Comparison of ENCODE assay signal across 1 cellular context in the genomic region with DNA sequence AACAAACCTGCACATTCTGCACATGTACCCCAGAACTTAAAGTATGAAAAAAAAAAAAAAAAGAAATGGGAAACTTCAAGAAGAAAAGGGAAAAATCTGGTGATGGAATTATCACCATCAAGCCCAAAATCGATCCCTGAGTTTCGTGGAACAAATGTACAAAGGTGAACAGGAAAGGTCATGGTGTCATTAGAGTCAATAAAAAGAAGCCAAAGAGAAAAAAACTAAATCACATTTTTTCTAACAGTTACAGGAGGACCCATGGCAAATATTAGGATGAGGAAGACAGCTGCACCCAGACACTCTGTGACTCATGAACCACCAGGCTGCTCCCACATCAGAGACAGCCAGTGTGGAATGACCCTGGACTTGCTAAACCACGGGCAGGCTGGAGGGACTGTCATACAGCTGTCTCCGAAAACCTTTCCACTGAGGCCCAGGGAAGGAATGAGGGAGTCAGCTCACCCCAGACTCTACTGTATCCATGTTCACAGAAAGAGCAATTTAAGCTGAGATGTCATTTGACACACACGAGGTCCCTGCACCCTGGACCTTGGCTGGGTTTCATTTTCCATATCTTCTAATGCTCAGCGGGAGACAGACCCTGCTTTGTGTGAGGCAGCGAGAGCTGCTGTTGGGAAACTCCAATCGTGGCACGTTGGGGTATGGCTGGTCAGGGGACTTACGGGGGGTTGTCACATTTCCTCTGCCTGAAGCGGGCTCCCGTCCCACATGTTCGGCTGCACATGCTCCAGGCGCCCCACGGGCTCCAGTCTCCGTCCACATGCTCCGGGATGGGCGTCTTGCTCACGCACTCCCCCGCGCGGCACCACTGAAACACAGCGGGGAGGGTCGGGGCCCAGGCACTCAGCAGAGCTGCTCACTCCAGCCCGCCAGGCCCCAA.
TF ChIP-seq lines count a peak whose summit lies in the region.

No MANE protein-coding gene starts in this region.

TF ChIP-seq in HepG2, 621 proteins besides CTCF, POLR2A, EP300 and RAD21 (continued from another document and continues in another):
- TF ChIP-seq, protein P1, sequence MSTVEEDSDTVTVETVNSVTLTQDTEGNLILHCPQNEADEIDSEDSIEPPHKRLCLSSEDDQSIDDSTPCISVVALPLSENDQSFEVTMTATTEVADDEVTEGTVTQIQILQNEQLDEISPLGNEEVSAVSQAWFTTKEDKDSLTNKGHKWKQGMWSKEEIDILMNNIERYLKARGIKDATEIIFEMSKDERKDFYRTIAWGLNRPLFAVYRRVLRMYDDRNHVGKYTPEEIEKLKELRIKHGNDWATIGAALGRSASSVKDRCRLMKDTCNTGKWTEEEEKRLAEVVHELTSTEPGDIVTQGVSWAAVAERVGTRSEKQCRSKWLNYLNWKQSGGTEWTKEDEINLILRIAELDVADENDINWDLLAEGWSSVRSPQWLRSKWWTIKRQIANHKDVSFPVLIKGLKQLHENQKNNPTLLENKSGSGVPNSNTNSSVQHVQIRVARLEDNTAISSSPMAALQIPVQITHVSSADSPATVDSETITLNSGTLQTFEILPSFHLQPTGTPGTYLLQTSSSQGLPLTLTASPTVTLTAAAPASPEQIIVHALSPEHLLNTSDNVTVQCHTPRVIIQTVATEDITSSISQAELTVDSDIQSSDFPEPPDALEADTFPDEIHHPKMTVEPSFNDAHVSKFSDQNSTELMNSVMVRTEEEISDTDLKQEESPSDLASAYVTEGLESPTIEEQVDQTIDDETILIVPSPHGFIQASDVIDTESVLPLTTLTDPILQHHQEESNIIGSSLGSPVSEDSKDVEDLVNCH (CRISPR knock-in tag; IDR thresholded peaks at IDR 0.05) = no peak
- TF ChIP-seq, protein P2, sequence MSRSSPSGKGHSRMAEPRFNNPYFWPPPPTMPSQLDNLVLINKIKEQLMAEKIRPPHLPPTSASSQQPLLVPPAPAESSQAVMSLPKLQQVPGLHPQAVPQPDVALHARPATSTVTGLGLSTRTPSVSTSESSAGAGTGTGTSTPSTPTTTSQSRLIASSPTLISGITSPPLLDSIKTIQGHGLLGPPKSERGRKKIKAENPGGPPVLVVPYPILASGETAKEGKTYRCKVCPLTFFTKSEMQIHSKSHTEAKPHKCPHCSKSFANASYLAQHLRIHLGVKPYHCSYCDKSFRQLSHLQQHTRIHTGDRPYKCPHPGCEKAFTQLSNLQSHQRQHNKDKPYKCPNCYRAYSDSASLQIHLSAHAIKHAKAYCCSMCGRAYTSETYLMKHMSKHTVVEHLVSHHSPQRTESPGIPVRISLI (CRISPR knock-in tag; IDR thresholded peaks at IDR 0.05; ENCODE audit: borderline replicate concordance) = no peak; the same call in 1 of the 2 replicates
- TF ChIP-seq KAT7 (CRISPR knock-in tag; IDR thresholded peaks at IDR 0.05; ENCODE audit: borderline replicate concordance) (0 out of 2 replicates have a peak, but pooled peaks have one; percentile 48), ZNF563 (CRISPR knock-in tag; IDR thresholded peaks at IDR 0.05) (peak; percentile 69; the same call in 1 of the 2 replicates), SIX1 (CRISPR knock-in tag; IDR thresholded peaks at IDR 0.05; ENCODE audit: borderline replicate concordance) (no peak), HMG20B (CRISPR knock-in tag; conservative IDR thresholded peaks at IDR 0.05) (0 out of 2 replicates have a peak, but pooled peaks have one; percentile 43), MYC (CRISPR knock-in tag; IDR thresholded peaks at IDR 0.05; ENCODE audit: borderline replicate concordance) (peak; percentile 96), ZNF781 (CRISPR knock-in tag; IDR thresholded peaks at IDR 0.05; ENCODE audit: borderline replicate concordance, not compliant biosample characterization) (peak; percentile 58), ZNF773 (CRISPR knock-in tag; IDR thresholded peaks at IDR 0.05; ENCODE audit: borderline replicate concordance) (no peak), ZNF333 (CRISPR knock-in tag; IDR thresholded peaks at IDR 0.05; ENCODE audit: borderline replicate concordance) (0 out of 2 replicates have a peak, but pooled peaks have one; percentile 58), ZNF792 (CRISPR knock-in tag; IDR thresholded peaks at IDR 0.05) (peak; percentile 50; the same call in 1 of the 2 replicates), ZNF17 (CRISPR knock-in tag; IDR thresholded peaks at IDR 0.05) (no peak), ZNF431 (CRISPR knock-in tag; IDR thresholded peaks at IDR 0.05; ENCODE audit: borderline replicate concordance, low read depth) (0 out of 2 replicates have a peak, but pooled peaks have one; percentile 37), ZNF235 (CRISPR knock-in tag; IDR thresholded peaks at IDR 0.05; ENCODE audit: borderline replicate concordance) (no peak), ZSCAN29 (CRISPR knock-in tag; conservative IDR thresholded peaks at IDR 0.05) (peak; percentile 59; the same call in 1 of the 2 replicates), HES4 (CRISPR knock-in tag; IDR thresholded peaks at IDR 0.05; ENCODE audit: borderline replicate concordance) (0 out of 2 replicates have a peak, but pooled peaks have one; percentile 69), EEA1 (CRISPR knock-in tag; IDR thresholded peaks at IDR 0.05; ENCODE audit: borderline replicate concordance) (peak; percentile 90), ZNF317 (CRISPR knock-in tag; IDR thresholded peaks at IDR 0.05) (peak; percentile 81), HOXA9 (CRISPR knock-in tag; IDR thresholded peaks at IDR 0.05; ENCODE audit: borderline replicate concordance) (no peak), AHR (CRISPR knock-in tag; IDR thresholded peaks at IDR 0.05) (no peak), MAFK (conservative IDR thresholded peaks at IDR 0.05 in 1 of 2, IDR thresholded peaks at IDR 0.05 in 1 of 2; ENCODE audit: low read length in 2 of 2) (no peak), ZNF713 (CRISPR knock-in tag; IDR thresholded peaks at IDR 0.05) (no peak), KDM6A (CRISPR knock-in tag; IDR thresholded peaks at IDR 0.05; ENCODE audit: low read depth) (no peak), IRF2 (CRISPR knock-in tag; IDR thresholded peaks at IDR 0.05) (0 out of 2 replicates have a peak, but pooled peaks have one; percentile 14), MEIS2 (CRISPR knock-in tag; IDR thresholded peaks at IDR 0.05) (peak; percentile 77; the same call in 1 of the 2 replicates), NCOA5 (CRISPR knock-in tag; IDR thresholded peaks at IDR 0.05) (no peak), GATAD1 (CRISPR knock-in tag; IDR thresholded peaks at IDR 0.05) (no peak), ZNF589 (CRISPR knock-in tag; conservative IDR thresholded peaks at IDR 0.05) (no peak), RARG (CRISPR knock-in tag; IDR thresholded peaks at IDR 0.05; ENCODE audit: low read depth) (no peak)
- TF ChIP-seq, protein P3, sequence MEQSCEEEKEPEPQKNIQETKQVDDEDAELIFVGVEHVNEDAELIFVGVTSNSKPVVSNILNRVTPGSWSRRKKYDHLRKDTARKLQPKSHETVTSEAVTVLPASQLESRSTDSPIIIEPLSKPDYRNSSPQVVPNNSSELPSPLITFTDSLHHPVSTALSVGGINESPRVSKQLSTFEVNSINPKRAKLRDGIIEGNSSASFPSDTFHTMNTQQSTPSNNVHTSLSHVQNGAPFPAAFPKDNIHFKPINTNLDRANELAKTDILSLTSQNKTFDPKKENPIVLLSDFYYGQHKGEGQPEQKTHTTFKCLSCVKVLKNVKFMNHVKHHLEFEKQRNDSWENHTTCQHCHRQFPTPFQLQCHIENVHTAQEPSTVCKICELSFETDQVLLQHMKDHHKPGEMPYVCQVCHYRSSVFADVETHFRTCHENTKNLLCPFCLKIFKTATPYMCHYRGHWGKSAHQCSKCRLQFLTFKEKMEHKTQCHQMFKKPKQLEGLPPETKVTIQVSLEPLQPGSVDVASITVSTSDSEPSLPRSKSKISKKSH (CRISPR knock-in tag; IDR thresholded peaks at IDR 0.05; ENCODE audit: borderline replicate concordance) = peak; percentile 92
- TF ChIP-seq, protein P4, sequence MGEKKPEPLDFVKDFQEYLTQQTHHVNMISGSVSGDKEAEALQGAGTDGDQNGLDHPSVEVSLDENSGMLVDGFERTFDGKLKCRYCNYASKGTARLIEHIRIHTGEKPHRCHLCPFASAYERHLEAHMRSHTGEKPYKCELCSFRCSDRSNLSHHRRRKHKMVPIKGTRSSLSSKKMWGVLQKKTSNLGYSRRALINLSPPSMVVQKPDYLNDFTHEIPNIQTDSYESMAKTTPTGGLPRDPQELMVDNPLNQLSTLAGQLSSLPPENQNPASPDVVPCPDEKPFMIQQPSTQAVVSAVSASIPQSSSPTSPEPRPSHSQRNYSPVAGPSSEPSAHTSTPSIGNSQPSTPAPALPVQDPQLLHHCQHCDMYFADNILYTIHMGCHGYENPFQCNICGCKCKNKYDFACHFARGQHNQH (CRISPR knock-in tag; IDR thresholded peaks at IDR 0.05) = no peak
- TF ChIP-seq, protein P5, sequence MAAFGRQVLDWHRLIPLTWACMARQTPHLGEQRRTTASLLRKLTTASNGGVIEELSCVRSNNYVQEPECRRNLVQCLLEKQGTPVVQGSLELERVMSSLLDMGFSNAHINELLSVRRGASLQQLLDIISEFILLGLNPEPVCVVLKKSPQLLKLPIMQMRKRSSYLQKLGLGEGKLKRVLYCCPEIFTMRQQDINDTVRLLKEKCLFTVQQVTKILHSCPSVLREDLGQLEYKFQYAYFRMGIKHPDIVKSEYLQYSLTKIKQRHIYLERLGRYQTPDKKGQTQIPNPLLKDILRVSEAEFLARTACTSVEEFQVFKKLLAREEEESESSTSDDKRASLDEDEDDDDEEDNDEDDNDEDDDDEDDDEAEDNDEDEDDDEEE (CRISPR knock-in tag; IDR thresholded peaks at IDR 0.05) = 0 out of 2 replicates have a peak, but pooled peaks have one; percentile 48
- TF ChIP-seq, protein P6, sequence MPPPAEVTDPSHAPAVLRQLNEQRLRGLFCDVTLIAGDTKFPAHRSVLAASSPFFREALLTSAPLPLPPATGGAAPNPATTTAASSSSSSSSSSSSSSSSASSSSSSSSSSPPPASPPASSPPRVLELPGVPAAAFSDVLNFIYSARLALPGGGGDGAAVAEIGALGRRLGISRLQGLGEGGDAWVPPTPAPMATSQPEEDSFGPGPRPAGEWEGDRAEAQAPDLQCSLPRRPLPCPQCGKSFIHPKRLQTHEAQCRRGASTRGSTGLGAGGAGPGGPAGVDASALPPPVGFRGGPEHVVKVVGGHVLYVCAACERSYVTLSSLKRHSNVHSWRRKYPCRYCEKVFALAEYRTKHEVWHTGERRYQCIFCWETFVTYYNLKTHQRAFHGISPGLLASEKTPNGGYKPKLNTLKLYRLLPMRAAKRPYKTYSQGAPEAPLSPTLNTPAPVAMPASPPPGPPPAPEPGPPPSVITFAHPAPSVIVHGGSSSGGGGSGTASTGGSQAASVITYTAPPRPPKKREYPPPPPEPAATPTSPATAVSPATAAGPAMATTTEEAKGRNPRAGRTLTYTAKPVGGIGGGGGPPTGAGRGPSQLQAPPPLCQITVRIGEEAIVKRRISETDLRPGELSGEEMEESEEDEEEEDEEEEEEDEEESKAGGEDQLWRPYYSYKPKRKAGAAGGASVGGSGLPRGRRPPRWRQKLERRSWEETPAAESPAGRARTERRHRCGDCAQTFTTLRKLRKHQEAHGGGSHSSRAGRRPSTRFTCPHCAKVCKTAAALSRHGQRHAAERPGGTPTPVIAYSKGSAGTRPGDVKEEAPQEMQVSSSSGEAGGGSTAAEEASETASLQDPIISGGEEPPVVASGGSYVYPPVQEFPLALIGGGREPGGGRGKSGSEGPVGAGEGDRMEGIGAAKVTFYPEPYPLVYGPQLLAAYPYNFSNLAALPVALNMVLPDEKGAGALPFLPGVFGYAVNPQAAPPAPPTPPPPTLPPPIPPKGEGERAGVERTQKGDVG (CRISPR knock-in tag; IDR thresholded peaks at IDR 0.05; ENCODE audit: borderline replicate concordance) = peak; percentile 73; the same call in 1 of the 2 replicates
- TF ChIP-seq, protein P7, sequence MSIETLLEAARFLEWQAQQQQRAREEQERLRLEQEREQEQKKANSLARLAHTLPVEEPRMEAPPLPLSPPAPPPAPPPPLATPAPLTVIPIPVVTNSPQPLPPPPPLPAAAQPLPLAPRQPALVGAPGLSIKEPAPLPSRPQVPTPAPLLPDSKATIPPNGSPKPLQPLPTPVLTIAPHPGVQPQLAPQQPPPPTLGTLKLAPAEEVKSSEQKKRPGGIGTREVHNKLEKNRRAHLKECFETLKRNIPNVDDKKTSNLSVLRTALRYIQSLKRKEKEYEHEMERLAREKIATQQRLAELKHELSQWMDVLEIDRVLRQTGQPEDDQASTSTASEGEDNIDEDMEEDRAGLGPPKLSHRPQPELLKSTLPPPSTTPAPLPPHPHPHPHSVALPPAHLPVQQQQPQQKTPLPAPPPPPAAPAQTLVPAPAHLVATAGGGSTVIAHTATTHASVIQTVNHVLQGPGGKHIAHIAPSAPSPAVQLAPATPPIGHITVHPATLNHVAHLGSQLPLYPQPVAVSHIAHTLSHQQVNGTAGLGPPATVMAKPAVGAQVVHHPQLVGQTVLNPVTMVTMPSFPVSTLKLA (IDR thresholded peaks at IDR 0.05) = peak; percentile 44
- TF ChIP-seq, protein P8, sequence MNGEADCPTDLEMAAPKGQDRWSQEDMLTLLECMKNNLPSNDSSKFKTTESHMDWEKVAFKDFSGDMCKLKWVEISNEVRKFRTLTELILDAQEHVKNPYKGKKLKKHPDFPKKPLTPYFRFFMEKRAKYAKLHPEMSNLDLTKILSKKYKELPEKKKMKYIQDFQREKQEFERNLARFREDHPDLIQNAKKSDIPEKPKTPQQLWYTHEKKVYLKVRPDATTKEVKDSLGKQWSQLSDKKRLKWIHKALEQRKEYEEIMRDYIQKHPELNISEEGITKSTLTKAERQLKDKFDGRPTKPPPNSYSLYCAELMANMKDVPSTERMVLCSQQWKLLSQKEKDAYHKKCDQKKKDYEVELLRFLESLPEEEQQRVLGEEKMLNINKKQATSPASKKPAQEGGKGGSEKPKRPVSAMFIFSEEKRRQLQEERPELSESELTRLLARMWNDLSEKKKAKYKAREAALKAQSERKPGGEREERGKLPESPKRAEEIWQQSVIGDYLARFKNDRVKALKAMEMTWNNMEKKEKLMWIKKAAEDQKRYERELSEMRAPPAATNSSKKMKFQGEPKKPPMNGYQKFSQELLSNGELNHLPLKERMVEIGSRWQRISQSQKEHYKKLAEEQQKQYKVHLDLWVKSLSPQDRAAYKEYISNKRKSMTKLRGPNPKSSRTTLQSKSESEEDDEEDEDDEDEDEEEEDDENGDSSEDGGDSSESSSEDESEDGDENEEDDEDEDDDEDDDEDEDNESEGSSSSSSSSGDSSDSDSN (CRISPR knock-in tag; IDR thresholded peaks at IDR 0.05) = peak; percentile 80
- TF ChIP-seq, protein P9, sequence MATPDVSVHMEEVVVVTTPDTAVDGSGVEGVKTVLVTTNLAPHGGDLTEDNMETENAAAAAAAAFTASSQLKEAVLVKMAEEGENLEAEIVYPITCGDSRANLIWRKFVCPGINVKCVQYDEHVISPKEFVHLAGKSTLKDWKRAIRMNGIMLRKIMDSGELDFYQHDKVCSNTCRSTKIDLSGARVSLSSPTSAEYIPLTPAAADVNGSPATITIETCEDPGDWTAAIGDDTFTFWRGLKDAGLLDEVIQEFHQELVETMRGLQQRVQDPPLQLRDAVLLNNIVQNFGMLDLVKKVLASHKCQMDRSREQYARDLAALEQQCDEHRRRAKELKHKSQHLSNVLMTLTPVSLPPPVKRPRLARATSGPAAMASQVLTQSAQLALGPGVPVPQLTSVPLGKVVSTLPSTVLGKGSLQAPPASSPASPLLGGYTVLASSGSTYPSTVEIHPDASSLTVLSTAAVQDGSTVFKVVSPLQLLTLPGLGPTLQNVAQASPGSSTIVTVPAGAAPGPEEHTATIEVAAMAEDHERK (CRISPR knock-in tag; IDR thresholded peaks at IDR 0.05; ENCODE audit: low read depth) = no peak
- TF ChIP-seq, protein P10, sequence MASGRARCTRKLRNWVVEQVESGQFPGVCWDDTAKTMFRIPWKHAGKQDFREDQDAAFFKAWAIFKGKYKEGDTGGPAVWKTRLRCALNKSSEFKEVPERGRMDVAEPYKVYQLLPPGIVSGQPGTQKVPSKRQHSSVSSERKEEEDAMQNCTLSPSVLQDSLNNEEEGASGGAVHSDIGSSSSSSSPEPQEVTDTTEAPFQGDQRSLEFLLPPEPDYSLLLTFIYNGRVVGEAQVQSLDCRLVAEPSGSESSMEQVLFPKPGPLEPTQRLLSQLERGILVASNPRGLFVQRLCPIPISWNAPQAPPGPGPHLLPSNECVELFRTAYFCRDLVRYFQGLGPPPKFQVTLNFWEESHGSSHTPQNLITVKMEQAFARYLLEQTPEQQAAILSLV (CRISPR knock-in tag; IDR thresholded peaks at IDR 0.05; ENCODE audit: borderline replicate concordance) = peak; percentile 92
